Comparison of ENCODE assay signal across 28 cellular contexts in the genomic region with DNA sequence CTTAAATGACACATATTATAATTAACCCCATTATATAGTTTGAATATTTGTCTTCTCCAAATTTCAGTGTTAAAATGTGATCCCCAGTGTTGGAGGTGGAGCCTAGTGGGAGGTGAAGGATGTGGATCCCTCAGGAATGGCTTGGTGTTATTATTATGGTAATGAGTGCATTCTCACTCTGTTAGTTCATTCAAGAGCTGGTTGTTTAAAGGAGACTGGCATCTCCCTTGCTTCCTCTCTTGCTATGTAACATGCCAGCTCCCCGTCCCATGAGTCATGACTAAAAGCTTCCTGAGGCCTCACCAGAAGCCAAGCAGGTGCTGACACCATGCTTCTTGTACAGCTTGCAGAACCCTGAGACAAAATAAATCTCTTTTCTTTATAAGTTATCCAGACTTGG.
"Had no signal": no experiment of that assay in that cellular context is flagged by ENCODE, and none has a peak within 500 bp of the region (broad histone marks: within the 10 kb centered on the region; RNA-seq: fewer than 3 reads in every experiment).

No MANE protein-coding gene starts in this region.

- H3K79me2 ChIP-seq: hepatocyte had no signal

- H3K36me3 ChIP-seq: heart right ventricle, left ventricle myocardium inferior, pancreas, prostate gland, stomach, thyroid gland, transverse colon, upper lobe of left lung had no signal

- H3K27ac ChIP-seq: heart right ventricle, hepatocyte, left ventricle myocardium inferior, pancreas, prostate gland, skin epidermis, stomach, testis, thyroid gland, transverse colon, upper lobe of left lung had no signal

- H3K27ac Mint-ChIP-seq: immature natural killer cell; naive thymus-derived CD4-positive, alpha-beta T cell; natural killer cell treated with Interleukin-12 subunit alpha and Interleukin-12 subunit beta and Interleukin-15 and Interleukin-18, amount 100 ng/mL, for 72 hours; stimulated activated naive B cell treated with anti-CD40 and anti-IgM and Interleukin-4, amounts not matched to agents 10 μg/mL and 1 μg/mL and 100 μg/mL, for 72 hours had no signal

- H3K27me3 ChIP-seq: heart right ventricle, hepatocyte, pancreas, stomach, testis, thyroid gland, transverse colon, upper lobe of left lung had no signal

- H3K4me2 ChIP-seq: hepatocyte had no signal

- DNase-seq: heart right ventricle; immature natural killer cell; kidney; left ventricle myocardium inferior; midbrain; mucosa of descending colon; naive thymus-derived CD4-positive, alpha-beta T cell; pancreas; posterior cingulate gyrus; retina; right cardiac atrium; stimulated activated CD4-positive, alpha-beta T cell treated with anti-CD3 and anti-CD28 coated beads, Interleukin-12 subunit alpha, Interleukin-12 subunit beta, amount 100 ng/mL, for 4 hours; stimulated activated CD4-positive, alpha-beta T cell treated with anti-CD3 and anti-CD28 coated beads, Interleukin-15, amount 100 ng/mL, for 24 hours; stimulated activated CD4-positive, alpha-beta T cell treated with anti-CD3 and anti-CD28 coated beads, Interleukin-2, amount 100 ng/mL, for 24 hours; stimulated activated CD4-positive, alpha-beta T cell treated with anti-CD3 and anti-CD28 coated beads, Interleukin-4, amount 100 ng/mL, for 1 hour; stimulated activated naive B cell treated with anti-CD40 and anti-IgM and Interleukin-4, amounts not matched to agents 10 μg/mL and 1 μg/mL and 100 μg/mL, for 72 hours; stimulated activated naive CD8-positive, alpha-beta T cell treated with anti-CD3 and anti-CD28 coated beads, Interleukin-15, Interleukin-2, amounts not matched to agents 100 U/mL and 50 U/mL, for 24 hours; stomach; testis; thyroid gland; transverse colon; upper lobe of left lung had no signal

- H3K9me3 ChIP-seq: mucosa of descending colon, pancreas, prostate gland, testis, thyroid gland, transverse colon, upper lobe of left lung had no signal

- H3K4me3 ChIP-seq: heart right ventricle, hepatocyte, left ventricle myocardium inferior, lung, mucosa of descending colon, pancreas, prostate gland, skin epidermis, stomach, testis, thyroid gland, transverse colon, upper lobe of left lung had no signal

- H3K27me3 Mint-ChIP-seq: naive thymus-derived CD4-positive, alpha-beta T cell; natural killer cell treated with Interleukin-12 subunit alpha and Interleukin-12 subunit beta and Interleukin-15 and Interleukin-18, amount 100 ng/mL, for 72 hours; stimulated activated naive B cell treated with anti-CD40 and anti-IgM and Interleukin-4, amounts not matched to agents 10 μg/mL and 1 μg/mL and 100 μg/mL, for 72 hours had no signal

- H2AFZ ChIP-seq: hepatocyte had no signal

- ATAC-seq: heart right ventricle; mucosa of descending colon; naive thymus-derived CD4-positive, alpha-beta T cell; natural killer cell treated with Interleukin-12 subunit alpha and Interleukin-12 subunit beta and Interleukin-15 and Interleukin-18, amount 100 ng/mL, for 72 hours; pancreas; right cardiac atrium; sciatic nerve; stimulated activated naive B cell treated with anti-CD40 and anti-IgM and Interleukin-4, amounts not matched to agents 10 μg/mL and 1 μg/mL and 100 μg/mL, for 72 hours; stimulated activated naive CD8-positive, alpha-beta T cell treated with anti-CD3 and anti-CD28 coated beads, Interleukin-15, Interleukin-2, amounts not matched to agents 100 U/mL and 50 U/mL, for 24 hours had no signal

- H3K36me3 Mint-ChIP-seq: immature natural killer cell; naive thymus-derived CD4-positive, alpha-beta T cell; natural killer cell treated with Interleukin-12 subunit alpha and Interleukin-12 subunit beta and Interleukin-15 and Interleukin-18, amount 100 ng/mL, for 72 hours; stimulated activated naive B cell treated with anti-CD40 and anti-IgM and Interleukin-4, amounts not matched to agents 10 μg/mL and 1 μg/mL and 100 μg/mL, for 72 hours had no signal

- H3K4me1 ChIP-seq: heart right ventricle, left ventricle myocardium inferior, pancreas, prostate gland, stomach, testis, thyroid gland, transverse colon, upper lobe of left lung had no signal

- H3K4me3 Mint-ChIP-seq: immature natural killer cell; naive thymus-derived CD4-positive, alpha-beta T cell; natural killer cell treated with Interleukin-12 subunit alpha and Interleukin-12 subunit beta and Interleukin-15 and Interleukin-18, amount 100 ng/mL, for 72 hours; stimulated activated naive B cell treated with anti-CD40 and anti-IgM and Interleukin-4, amounts not matched to agents 10 μg/mL and 1 μg/mL and 100 μg/mL, for 72 hours had no signal

- H3K4me1 Mint-ChIP-seq: immature natural killer cell; naive thymus-derived CD4-positive, alpha-beta T cell; stimulated activated naive B cell treated with anti-CD40 and anti-IgM and Interleukin-4, amounts not matched to agents 10 μg/mL and 1 μg/mL and 100 μg/mL, for 72 hours had no signal
